1 cellular context compared by ENCODE assay signal in the genomic region with DNA sequence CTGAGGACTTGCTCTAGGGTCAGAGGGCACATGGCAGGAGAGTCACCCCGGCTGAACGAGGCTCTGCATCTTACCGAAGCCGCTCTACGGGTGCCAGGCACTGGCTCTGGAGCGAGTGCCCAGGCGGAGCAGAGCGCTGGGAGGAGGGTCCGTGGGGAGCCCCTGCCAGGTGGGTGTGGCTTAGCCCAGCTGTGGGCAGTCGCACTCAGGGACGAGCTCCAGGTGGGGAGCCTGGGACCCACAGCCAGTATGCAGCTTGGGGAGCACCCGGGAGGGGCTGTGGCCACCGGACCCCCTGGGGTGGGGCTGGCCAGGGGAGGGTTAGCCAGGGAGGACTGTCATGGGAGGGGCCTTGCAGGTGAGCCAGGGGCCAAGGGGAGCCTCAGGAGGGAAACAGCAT.
TF ChIP-seq lines count a peak whose summit lies in the region.

No MANE protein-coding gene starts in this region.

TF ChIP-seq in HepG2, 621 proteins besides CTCF, POLR2A, EP300 and RAD21:
- TF ChIP-seq, protein P1, sequence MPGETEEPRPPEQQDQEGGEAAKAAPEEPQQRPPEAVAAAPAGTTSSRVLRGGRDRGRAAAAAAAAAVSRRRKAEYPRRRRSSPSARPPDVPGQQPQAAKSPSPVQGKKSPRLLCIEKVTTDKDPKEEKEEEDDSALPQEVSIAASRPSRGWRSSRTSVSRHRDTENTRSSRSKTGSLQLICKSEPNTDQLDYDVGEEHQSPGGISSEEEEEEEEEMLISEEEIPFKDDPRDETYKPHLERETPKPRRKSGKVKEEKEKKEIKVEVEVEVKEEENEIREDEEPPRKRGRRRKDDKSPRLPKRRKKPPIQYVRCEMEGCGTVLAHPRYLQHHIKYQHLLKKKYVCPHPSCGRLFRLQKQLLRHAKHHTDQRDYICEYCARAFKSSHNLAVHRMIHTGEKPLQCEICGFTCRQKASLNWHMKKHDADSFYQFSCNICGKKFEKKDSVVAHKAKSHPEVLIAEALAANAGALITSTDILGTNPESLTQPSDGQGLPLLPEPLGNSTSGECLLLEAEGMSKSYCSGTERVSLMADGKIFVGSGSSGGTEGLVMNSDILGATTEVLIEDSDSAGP (CRISPR knock-in tag; IDR thresholded peaks at IDR 0.05; ENCODE audit: borderline replicate concordance), result 0 out of 2 replicates have a peak, but pooled peaks have one; percentile 22
- TF ChIP-seq, protein P2, sequence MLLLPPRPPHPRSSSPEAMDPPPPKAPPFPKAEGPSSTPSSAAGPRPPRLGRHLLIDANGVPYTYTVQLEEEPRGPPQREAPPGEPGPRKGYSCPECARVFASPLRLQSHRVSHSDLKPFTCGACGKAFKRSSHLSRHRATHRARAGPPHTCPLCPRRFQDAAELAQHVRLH (CRISPR knock-in tag; IDR thresholded peaks at IDR 0.05; ENCODE audit: borderline replicate concordance, low read depth), result no peak
- peak; percentile 48; the same call in 1 of the 2 replicates for TF ChIP-seq RBFOX2 (IDR thresholded peaks at IDR 0.05; ENCODE audit: low read depth, low read length)
- no peak for TF ChIP-seq ZMYM3 (CRISPR knock-in tag; IDR thresholded peaks at IDR 0.05)
